Comparison of ENCODE assay signal across 25 cellular contexts in genomic region chr1:68958957-68959356, GRCh38.
"Had no signal": no experiment of that assay in that cellular context is flagged by ENCODE, and none has a peak within 500 bp of the region (broad histone marks: within the 10 kb centered on the region; RNA-seq: fewer than 3 reads in every experiment).

No MANE protein-coding gene starts in this region.

- H3K27ac ChIP-seq: colonic mucosa, parathyroid adenoma, right atrium auricular region, spleen, upper lobe of right lung had no signal

- H3K36me3 Mint-ChIP-seq: activated naive CD4-positive, alpha-beta T cell treated with anti-CD3 and anti-CD28 coated beads, Interleukin-2, amount 50 U/mL, for 72 hours; immature natural killer cell; naive thymus-derived CD4-positive, alpha-beta T cell had no signal

- DNase-seq: activated CD4-positive, alpha-beta T cell treated with anti-CD3 and anti-CD28 coated beads for 4 hours; activated CD4-positive, alpha-beta T cell treated with anti-CD3 and anti-CD28 coated beads, Interleukin-2, amount 50 U/mL, for 4 hours; activated CD4-positive, CD25-positive, alpha-beta regulatory T cell; activated naive CD4-positive, alpha-beta T cell; activated T-cell treated with anti-CD3 and anti-CD28 coated beads for 4 hours; activated T-cell treated with anti-CD3 and anti-CD28 coated beads, Interleukin-2, amount 50 U/mL, for 72 hours; cerebellar nuclear complex; colonic mucosa; effector memory CD4-positive, alpha-beta T cell; head of caudate nucleus; immature natural killer cell; kidney; left colon; midbrain; naive thymus-derived CD4-positive, alpha-beta T cell; nucleus accumbens; spleen; stimulated activated naive CD4-positive, alpha-beta T cell treated with Interleukin-2 at 50 U/mL for 16 hours; SW 1271; T-helper 9 cell; upper lobe of right lung had no signal

- ATAC-seq: activated naive CD4-positive, alpha-beta T cell treated with anti-CD3 and anti-CD28 coated beads, Interleukin-2, amount 50 U/mL, for 72 hours; activated T-cell treated with anti-CD3 and anti-CD28 coated beads, Interleukin-2, amount 50 U/mL, for 72 hours; left colon; naive thymus-derived CD4-positive, alpha-beta T cell; upper lobe of right lung had no signal

- H3K79me2 ChIP-seq: parathyroid adenoma had no signal

- H3K9ac ChIP-seq: parathyroid adenoma had no signal

- H3K36me3 ChIP-seq: colonic mucosa, right atrium auricular region, spleen, upper lobe of right lung had no signal

- H3K27me3 ChIP-seq: colonic mucosa, right atrium auricular region, spleen, upper lobe of right lung had no signal

- H3K27ac Mint-ChIP-seq: activated naive CD4-positive, alpha-beta T cell treated with anti-CD3 and anti-CD28 coated beads, Interleukin-2, amount 50 U/mL, for 72 hours; activated T-cell treated with anti-CD3 and anti-CD28 coated beads, Interleukin-2, amount 50 U/mL, for 72 hours; immature natural killer cell; naive thymus-derived CD4-positive, alpha-beta T cell; T-helper 1 cell treated with Interleukin-12 subunit alpha and Interleukin-12 subunit beta and Interleukin-4 antibody, amounts not matched to agents 30 μg/mL and 1 μg/mL, for 36 hours had no signal

- H2AFZ ChIP-seq: parathyroid adenoma had no signal

- H3K4me1 ChIP-seq: colonic mucosa, parathyroid adenoma, right atrium auricular region, spleen, upper lobe of right lung had no signal

- H3K9me3 ChIP-seq: colonic mucosa, right atrium auricular region, spleen, upper lobe of right lung had no signal

- FAIRE-seq: kidney had no signal

- H3K4me3 ChIP-seq: colonic mucosa, right atrium auricular region, spleen, upper lobe of right lung had no signal

- H3K4me1 Mint-ChIP-seq: immature natural killer cell; naive thymus-derived CD4-positive, alpha-beta T cell had no signal

- H3K9me3 Mint-ChIP-seq: T-helper 1 cell treated with Interleukin-12 subunit alpha and Interleukin-12 subunit beta and Interleukin-4 antibody, amounts not matched to agents 30 μg/mL and 1 μg/mL, for 36 hours had no signal

- H3K4me3 Mint-ChIP-seq: activated T-cell treated with anti-CD3 and anti-CD28 coated beads, Interleukin-2, amount 50 U/mL, for 72 hours; immature natural killer cell; naive thymus-derived CD4-positive, alpha-beta T cell; T-helper 1 cell treated with Interleukin-12 subunit alpha and Interleukin-12 subunit beta and Interleukin-4 antibody, amounts not matched to agents 30 μg/mL and 1 μg/mL, for 36 hours had no signal

- H3K27me3 Mint-ChIP-seq: naive thymus-derived CD4-positive, alpha-beta T cell had no signal
